Comparison of ENCODE assay signal across 19 cellular contexts in genomic region chr4:186953601-186954260, GRCh38.
A peak's percentile ranks its signal among the peaks of the same experiment; 100 is the strongest.
DNase-seq lines count a peak whose midpoint lies in the region; ATAC-seq and TF ChIP-seq lines count a peak whose summit lies in the region.
"Had no signal": no experiment of that assay in that cellular context is flagged by ENCODE, and none has a peak within 500 bp of the region (broad histone marks: within the 10 kb centered on the region; RNA-seq: fewer than 3 reads in every experiment).

No MANE protein-coding gene starts in this region.

- no peak overlapping the region for H4K91ac ChIP-seq in trophoblast cell (ENCODE audit: low read depth, low read length)

- CTCF ChIA-PET in RWPE1 (lab: Yijun Ruan, JAX) = interaction anchor here (0.6 kb wide), 1 partner anchor 51 kb away, joined by 4 read pairs; no protein-coding TSS in a partner anchor

- ATAC-seq in HG03139 (IDR thresholded peaks at IDR 0.05; ENCODE audit: unreplicated experiment) = no peak
- ATAC-seq: stimulated activated effector memory CD8-positive, alpha-beta T cell treated with anti-CD3 and anti-CD28 coated beads, Interleukin-12 subunit alpha, Interleukin-12 subunit beta, amount 100 ng/mL, for 72 hours had no signal

- H3K23ac ChIP-seq in trophoblast cell (ENCODE audit: low read length) = no peak overlapping the region

- H4K12ac ChIP-seq in trophoblast cell (ENCODE audit: low read depth, low read length) = no peak overlapping the region

- no peak overlapping the region for H2AK5ac ChIP-seq in trophoblast cell (ENCODE audit: low read length)

- TF ChIP-seq CTCF in RWPE1 (conservative IDR thresholded peaks at IDR 0.05; ENCODE audit: low read depth) = no peak

- no peak overlapping the region for H2BK5ac ChIP-seq in trophoblast cell (ENCODE audit: low read depth, low read length, poor library complexity)

- no CpG with 5 or more reads among the region's 13 CpGs for WGBS in trophoblast cell (ENCODE audit: extremely low coverage, insufficient coverage, insufficient read length)

- H3K4me2 ChIP-seq in trophoblast cell (ENCODE audit: low read length) = no peak overlapping the region

- no peak overlapping the region for H2BK120ac ChIP-seq in trophoblast cell (ENCODE audit: insufficient read depth, low read length, poor library complexity)

- DNase-seq in AG08395 (ENCODE audit: low spot score) (peak; percentile 35), M059J (ENCODE audit: low read depth) (peak; percentile 76), foreskin melanocyte (peak; percentile 27), trophoblast cell (peak; percentile 59 to 72), RWPE1 (ENCODE audit: low spot score) (no peak), A172 (ENCODE audit: low spot score) (no peak)
- no peak for DNase-seq in activated CD4-positive, alpha-beta T cell treated with anti-CD3 and anti-CD28 coated beads for 4 hours
- DNase-seq: activated CD4-positive, alpha-beta T cell treated with anti-CD3 and anti-CD28 coated beads for 1 hour; CD4-positive, alpha-beta T cell; DMS53; naive B cell; NCI-H1694 treated with DMSO at 0.1 percent for 48 hours; NCI-H345; stimulated activated CD4-positive, alpha-beta T cell treated with anti-CD3 and anti-CD28 coated beads, Interleukin-12 subunit alpha, Interleukin-12 subunit beta, amount 100 ng/mL, for 4 hours; T1000 had no signal

- H3K9ac ChIP-seq in trophoblast cell (ENCODE audit: low read length) = no peak overlapping the region
- H3K9ac ChIP-seq: parathyroid adenoma had no signal

- no peak overlapping the region for H3K4ac ChIP-seq in trophoblast cell (ENCODE audit: low read depth, low read length)

- H3K4me1 ChIP-seq in trophoblast cell (ENCODE audit: control insufficient read depth in 1 of 2, insufficient read depth in 2 of 2, low read length in 2 of 2) = peaks cover 0 to 5% of the 10 kb centered on the region in 2 experiments
- H3K4me1 ChIP-seq: parathyroid adenoma had no signal

- no peak overlapping the region for H3K18ac ChIP-seq in trophoblast cell (ENCODE audit: low read length)

- H2BK12ac ChIP-seq in trophoblast cell (ENCODE audit: low read length) = no peak overlapping the region

- no peaks in the 10 kb centered on the region for H3K27me3 ChIP-seq in trophoblast cell (ENCODE audit: insufficient read depth, low read length)

- POLR2A ChIA-PET in RWPE1 (lab: Yijun Ruan, JAX; ENCODE audit: low non-redundant PET) = no interaction called here

- no peak overlapping the region for H3K4me3 ChIP-seq in trophoblast cell (ENCODE audit: low read depth, low read length)
- H3K4me3 ChIP-seq: SK-N-MC had no signal

- H3K14ac ChIP-seq in trophoblast cell (ENCODE audit: low read length) = no peak overlapping the region

- H3K36me3 ChIP-seq in trophoblast cell (ENCODE audit: control insufficient read depth in 1 of 2, insufficient read depth in 2 of 2, low read length in 2 of 2) = no peaks in the 10 kb centered on the region

- H4K8ac ChIP-seq in trophoblast cell (ENCODE audit: low read depth, low read length) = no peak overlapping the region

- no peak overlapping the region for H2AFZ ChIP-seq in trophoblast cell (ENCODE audit: insufficient read depth, low read length, poor library complexity)
- H2AFZ ChIP-seq: parathyroid adenoma had no signal

- H3K27ac ChIP-seq in trophoblast cell (ENCODE audit: low read depth, low read length) (no peak overlapping the region), RWPE1 (no peak overlapping the region)
- H3K27ac ChIP-seq: parathyroid adenoma, SK-N-MC had no signal

- no peaks in the 10 kb centered on the region for H3K79me1 ChIP-seq in trophoblast cell (ENCODE audit: low read length)

- no peaks in the 10 kb centered on the region for H3K9me3 ChIP-seq in trophoblast cell (ENCODE audit: insufficient read depth, low read depth, low read length)

- no peaks in the 10 kb centered on the region for H3K79me2 ChIP-seq in trophoblast cell (ENCODE audit: control insufficient read depth, insufficient read depth, low read length, poor library complexity)
- H3K79me2 ChIP-seq: parathyroid adenoma had no signal

Comparison
In these comparisons a context has a peak if more than half of its experiments do, and no peak if none do; other contexts are left out.
1. DNase-seq: peak in AG08395 (single experiment), M059J (single experiment), foreskin melanocyte (single experiment) and trophoblast cell (2 of 2); none in activated CD4-positive, alpha-beta T cell treated with anti-CD3 and anti-CD28 coated beads for 4 hours (0 of 2), RWPE1 (single experiment) and A172 (single experiment).